Comparison of ENCODE assay signal across 8 cellular contexts in the genomic region with DNA sequence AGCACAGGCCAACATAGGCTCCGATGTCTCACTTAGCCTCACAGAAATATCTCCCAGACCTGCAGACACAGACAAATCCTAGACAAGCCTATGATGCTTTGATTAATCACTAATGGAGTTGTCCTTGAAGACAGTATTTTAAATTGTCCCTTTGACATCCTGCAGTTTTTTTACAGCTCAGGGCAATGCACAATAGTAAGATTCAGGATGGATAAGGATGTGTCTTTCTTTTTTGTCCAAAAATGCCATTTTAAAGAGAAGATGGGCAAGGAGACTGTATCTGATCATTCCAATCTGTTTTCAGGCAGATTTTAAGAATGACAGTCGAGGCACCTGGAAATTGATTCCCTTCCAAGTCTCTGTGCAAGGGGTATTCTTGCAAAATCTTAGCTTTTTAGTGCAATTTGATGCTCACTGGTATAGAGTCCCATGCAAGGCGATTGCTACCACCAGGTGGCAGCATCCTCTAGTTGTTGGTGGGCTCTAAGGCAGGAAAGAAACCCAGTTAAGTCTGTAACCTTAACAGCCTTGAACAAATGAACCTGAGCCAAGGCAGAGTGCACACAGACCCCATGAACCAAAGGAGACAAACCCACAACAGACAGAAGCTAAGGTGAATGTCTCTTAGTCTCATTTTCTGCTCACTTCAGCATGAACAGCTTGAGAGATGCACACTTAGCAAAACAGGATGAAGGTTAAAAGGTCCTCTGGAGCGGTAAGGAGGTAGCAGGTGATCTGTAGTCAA. TPM values are rescaled to one million over a fixed set of nuclear protein-coding genes. Genes with fewer than 3 reads are reported as not detected.
DNase-seq lines count a peak whose midpoint lies in the region; ATAC-seq, FAIRE-seq and TF ChIP-seq lines count a peak whose summit lies in the region.

No MANE protein-coding gene starts in this region.

- no peak overlapping the region for H2AFZ ChIP-seq in keratinocyte (ENCODE audit: control insufficient read depth, low read length)

- H3K27ac ChIP-seq in WERI-Rb-1 (no peak overlapping the region), breast epithelium (no peak overlapping the region), keratinocyte (ENCODE audit: control insufficient read depth, insufficient read depth, low read length) (no peak overlapping the region)

- no peak overlapping the region for H3K9ac ChIP-seq in keratinocyte (ENCODE audit: control insufficient read depth, extremely low read depth, insufficient read depth, low read length)

- TF ChIP-seq CTCF in WERI-Rb-1 (IDR thresholded peaks at IDR 0.05; ENCODE audit: low read depth, low read length) (peak; percentile 85), breast epithelium (IDR thresholded peaks at IDR 0.05) (peak; percentile 59 to 84 (median 72)), keratinocyte (optimal IDR thresholded peaks at IDR 0.05 in 1 of 3, IDR thresholded peaks at IDR 0.05 in 1 of 3, conservative IDR thresholded peaks at IDR 0.05 in 1 of 3; ENCODE audit: extremely low read depth in 1 of 3, insufficient read depth in 2 of 3, low read length in 3 of 3) (peak; percentile 81 to 83 (median 82))

- no peaks in the 10 kb centered on the region for H3K4me1 ChIP-seq in breast epithelium
- no peaks in the 10 kb centered on the region for H3K4me1 ChIP-seq in keratinocyte (ENCODE audit: control insufficient read depth, extremely low read depth, insufficient read depth, low read length)

- no peaks in the 10 kb centered on the region for H3K27me3 ChIP-seq in WERI-Rb-1 (ENCODE audit: insufficient read depth, low read depth, severe bottlenecking)
- H3K27me3 ChIP-seq in breast epithelium = no peaks in the 10 kb centered on the region
- no peaks in the 10 kb centered on the region for H3K27me3 ChIP-seq in keratinocyte (ENCODE audit: control insufficient read depth, extremely low read depth, insufficient read depth, low read length)

- H3K79me2 ChIP-seq in keratinocyte (ENCODE audit: control insufficient read depth, insufficient read depth, low read length) = no peaks in the 10 kb centered on the region

- H3K36me3 ChIP-seq in WERI-Rb-1 (no peaks in the 10 kb centered on the region), breast epithelium (no peaks in the 10 kb centered on the region), keratinocyte (ENCODE audit: control insufficient read depth in 2 of 2, extremely low read depth in 1 of 2, insufficient read depth in 2 of 2, low read length in 2 of 2) (no peaks in the 10 kb centered on the region)

- H3K9me1 ChIP-seq in keratinocyte (ENCODE audit: control insufficient read depth, extremely low read depth, insufficient read depth, low read length) = no peaks in the 10 kb centered on the region

- DNase-seq in ELR (ENCODE audit: low read depth) = peak; percentile 73
- DNase-seq in NCI-H2107 (lab: John Stamatoyannopoulos, UW) = peak; percentile 11
- DNase-seq in WERI-Rb-1 = peak; percentile 81
- peak; percentile 57 to 67 for DNase-seq in breast epithelium (ENCODE audit: low spot score in 2 of 2)
- DNase-seq in keratinocyte (ENCODE audit: low read depth, low spot score) = peak; percentile 2
- peak; percentile 71 to 76 for DNase-seq in stimulated activated CD4-positive, alpha-beta T cell treated with anti-CD3 and anti-CD28 coated beads, Interleukin-1b, Interleukin-23, amount 100 ng/mL, for 4 hours (ENCODE audit: low read depth in 2 of 2)

- H3K9me3 ChIP-seq in WERI-Rb-1 (ENCODE audit: severe bottlenecking) (no peaks in the 10 kb centered on the region), breast epithelium (no peaks in the 10 kb centered on the region), keratinocyte (ENCODE audit: control insufficient read depth, low read depth, low read length) (no peaks in the 10 kb centered on the region)

- TF ChIP-seq POLR2A in breast epithelium (IDR thresholded peaks at IDR 0.05) = no peak

- FAIRE-seq in keratinocyte (lab: Jason Lieb, UNC) = peak; percentile 71

- ATAC-seq in HG02610 (IDR thresholded peaks at IDR 0.05; ENCODE audit: unreplicated experiment) (peak; percentile 61), GM21737 (IDR thresholded peaks at IDR 0.05; ENCODE audit: unreplicated experiment) (no peak)

- H4K20me1 ChIP-seq in keratinocyte (ENCODE audit: control insufficient read depth, extremely low read depth, insufficient read depth, low read length) = no peaks in the 10 kb centered on the region

- dilution Hi-C loops in keratinocyte (cut with MboI; ENCODE audit: extremely low pct_ligation_motif_present, low sequenced_read_pairs) = no loop called here

- intact Hi-C loops in breast epithelium (cut with DNase I; ENCODE audit: low total_unique reads) = no loop called here

- no peak overlapping the region for H3K4me2 ChIP-seq in keratinocyte (ENCODE audit: control insufficient read depth, extremely low read depth, insufficient read depth, low read depth, low read length)

- H3K4me3 ChIP-seq in WERI-Rb-1 (ENCODE audit: low read depth, low read length) (no peak overlapping the region), breast epithelium (no peak overlapping the region), keratinocyte (ENCODE audit: control insufficient read depth in 2 of 3, extremely low read depth in 1 of 3, insufficient read depth in 2 of 3, low read depth in 1 of 3, low read length in 3 of 3) (no peak overlapping the region)

RNA-seq across cellular contexts. Expression of gene MINAR1, which starts 51.2 kb away (rescaled TPM):
- total RNA-seq in breast epithelium = 1 to 10 TPM in 1 of 3 donors, under 1 TPM in 2; 0.16 to 1.0 (median 0.66) TPM
- polyA plus RNA-seq in keratinocyte = 0.07 to 0.13 TPM (median 0.10 TPM) in 3 replicates
- 0.16 TPM for polyA plus RNA-seq in keratinocyte (2011; ENCODE audit: low read depth)
- 0.04 and 0.06 TPM in 2 replicates for polyA plus RNA-seq in keratinocyte (2011; cell fraction: cytosol; rRNA removed)
- polyA plus RNA-seq in keratinocyte (2011; cell fraction: nucleus; rRNA removed) = 0.37 and 0.44 TPM in 2 replicates
- polyA plus RNA-seq in keratinocyte (2012; ENCODE audit: low replicate concordance) = 0.10 and 0.56 TPM in 2 replicates
- polyA minus RNA-seq in keratinocyte = 0.07 to 0.46 TPM (median 0.13 TPM) in 3 replicates
- not detected for polyA minus RNA-seq in keratinocyte (2011; cell fraction: cytosol; rRNA and poly(A)+ RNA removed)
- 0.11 and 0.70 TPM in 2 replicates for polyA minus RNA-seq in keratinocyte (2011; cell fraction: nucleus; rRNA and poly(A)+ RNA removed)

Comparison
In these comparisons a context has a peak if more than half of its experiments do, and no peak if none do; other contexts are left out.
1. DNase-seq: peak in every context shown above with its lines; median percentile 81 in WERI-Rb-1; 74 in stimulated activated CD4-positive, alpha-beta T cell treated with anti-CD3 and anti-CD28 coated beads, Interleukin-1b, Interleukin-23, amount 100 ng/mL, for 4 hours; 73 in ELR; 62 in breast epithelium; 11 in NCI-H2107; 2 in keratinocyte.